13 cellular contexts compared by ENCODE assay signal in genomic region chr17:27951872-27952271, GRCh38. TPM values are rescaled to one million over a fixed set of nuclear protein-coding genes. Genes with fewer than 3 reads are reported as not detected.
A peak's percentile ranks its signal among the peaks of the same experiment; 100 is the strongest.
DNase-seq lines count a peak whose midpoint lies in the region; ATAC-seq and TF ChIP-seq lines count a peak whose summit lies in the region.
"Had no signal": no experiment of that assay in that cellular context is flagged by ENCODE, and none has a peak within 500 bp of the region (broad histone marks: within the 10 kb centered on the region; RNA-seq: fewer than 3 reads in every experiment).

No MANE protein-coding gene starts in this region.

- no peak for TF ChIP-seq POLR2A in breast epithelium (IDR thresholded peaks at IDR 0.05)

- 59 to 72% methylated on average over 6 of the region's 6 CpGs for WGBS in heart right ventricle, 2 donors

- TF ChIP-seq CTCF in heart right ventricle (IDR thresholded peaks at IDR 0.05) (no peak), WERI-Rb-1 (IDR thresholded peaks at IDR 0.05; ENCODE audit: low read depth, low read length) (no peak), breast epithelium (IDR thresholded peaks at IDR 0.05) (no peak)

- intact Hi-C loops in heart right ventricle (cut with DNase I) (no loop called here), left cardiac atrium (cut with DNase I) (no loop called here), breast epithelium (cut with DNase I; ENCODE audit: low total_unique reads) (no loop called here)

- H3K27ac ChIP-seq in heart right ventricle (peak overlapping the region in 4 of 10 donors; percentile 15 to 48 (median 22)), WERI-Rb-1 (peak overlapping the region; percentile 25), breast epithelium (no peak overlapping the region)
- H3K27ac ChIP-seq: 22Rv1, GM23248 had no signal

- H3K4me3 ChIP-seq in heart right ventricle (no peak overlapping the region), WERI-Rb-1 (ENCODE audit: low read depth, low read length) (no peak overlapping the region), breast epithelium (no peak overlapping the region)
- H3K4me3 ChIP-seq: GM23248 had no signal

- DNase-seq in heart right ventricle = no peak
- no peak for DNase-seq in left cardiac atrium
- no peak for DNase-seq in WERI-Rb-1
- DNase-seq in medulla oblongata (ENCODE audit: extremely low spot score) = peak; percentile 36
- no peak for DNase-seq in activated naive CD4-positive, alpha-beta T cell treated with Interleukin-2 at 50 U/mL for 16 hours
- no peak for DNase-seq in NCI-H774 (lab: John Stamatoyannopoulos, UW)
- DNase-seq in breast epithelium (ENCODE audit: low spot score in 2 of 2) = no peak
- DNase-seq in SHP77 (lab: John Stamatoyannopoulos, UW) = no peak
- DNase-seq: CD4-positive, CD25-positive, alpha-beta regulatory T cell; DMS53; GM23248 had no signal

- peaks cover 0 to 8% (median 0%) of the 10 kb centered on the region in 9 donors for H3K4me1 ChIP-seq in heart right ventricle
- no peaks in the 10 kb centered on the region for H3K4me1 ChIP-seq in breast epithelium

- H3K36me3 ChIP-seq in heart right ventricle = no peaks in the 10 kb centered on the region
- no peaks in the 10 kb centered on the region for H3K36me3 ChIP-seq in WERI-Rb-1
- no peaks in the 10 kb centered on the region for H3K36me3 ChIP-seq in breast epithelium

- no peaks in the 10 kb centered on the region for H3K9me3 ChIP-seq in heart right ventricle
- H3K9me3 ChIP-seq in WERI-Rb-1 (ENCODE audit: severe bottlenecking) = no peaks in the 10 kb centered on the region
- no peaks in the 10 kb centered on the region for H3K9me3 ChIP-seq in breast epithelium

- ATAC-seq in heart right ventricle (peak in 6 of 8 donors; percentile 13 to 83 (median 47)), left cardiac atrium (no peak)
- ATAC-seq: HCT116 had no signal

- no peaks in the 10 kb centered on the region for H3K27me3 ChIP-seq in heart right ventricle
- no peaks in the 10 kb centered on the region for H3K27me3 ChIP-seq in WERI-Rb-1 (ENCODE audit: insufficient read depth, low read depth, severe bottlenecking)
- peaks cover 0 to 4% of the 10 kb centered on the region in 2 donors for H3K27me3 ChIP-seq in breast epithelium

RNA-seq across cellular contexts. Expression of gene LYRM9, which starts 58.7 kb away (rescaled TPM):
- 10 to 100 TPM in 5 of 10 donors, 1 to 10 TPM in 5; 8.7 to 13.3 (median 9.8) TPM for total RNA-seq in heart right ventricle
- polyA plus RNA-seq in heart right ventricle = 1 to 10 TPM; 4.1 to 9.1 TPM
- 1 to 10 TPM; 5.7 to 8.7 TPM for total RNA-seq in left cardiac atrium
- 10 to 100 TPM; 23.3 to 31.3 (median 31.2) TPM for total RNA-seq in breast epithelium

Comparison
In these comparisons a context has a peak if more than half of its experiments do, and no peak if none do; other contexts are left out.
1. ATAC-seq: peak in heart right ventricle (6 of 8); none in left cardiac atrium (0 of 2).